17 cellular contexts compared by ENCODE assay signal in genomic region chr1:89001510-89001909, GRCh38. TPM values are rescaled to one million over a fixed set of nuclear protein-coding genes. Genes with fewer than 3 reads are reported as not detected.
A peak's percentile ranks its signal among the peaks of the same experiment; 100 is the strongest.
DNase-seq lines count a peak whose midpoint lies in the region; ATAC-seq, FAIRE-seq and TF ChIP-seq lines count a peak whose summit lies in the region.
"Had no signal": no experiment of that assay in that cellular context is flagged by ENCODE, and none has a peak within 500 bp of the region (broad histone marks: within the 10 kb centered on the region; RNA-seq: fewer than 3 reads in every experiment).

No MANE protein-coding gene starts in this region.

- 0 out of 3 replicates have a peak, but pooled peaks have one; percentile 31 for ATAC-seq in GM23338
- no peak for ATAC-seq in HG03280 (IDR thresholded peaks at IDR 0.05; ENCODE audit: unreplicated experiment)
- ATAC-seq: left lobe of liver, pancreas had no signal

- POLR2A ChIA-PET in CD8-positive, alpha-beta memory T cell (lab: Charles Lee) = interaction anchor here (0.6 kb wide), 1 partner anchor 104 kb away, joined by 3 read pairs; no protein-coding TSS in a partner anchor

- H3K27me3 ChIP-seq in CD8-positive, alpha-beta memory T cell (ENCODE audit: insufficient read depth, low read length, poor library complexity, severe bottlenecking) = no peaks in the 10 kb centered on the region
- no peaks in the 10 kb centered on the region for H3K27me3 ChIP-seq in GM23338 (ENCODE audit: insufficient read depth)
- H3K27me3 ChIP-seq in astrocyte (ENCODE audit: insufficient read depth, low read length) = no peaks in the 10 kb centered on the region
- H3K27me3 ChIP-seq: pancreas, thyroid gland had no signal

- H3K27ac ChIP-seq in CD8-positive, alpha-beta memory T cell (ENCODE audit: low read depth, low read length) = no peak overlapping the region
- H3K27ac ChIP-seq in GM23338 (ENCODE audit: low read depth) (no peak overlapping the region), astrocyte (ENCODE audit: low read depth, low read length) (no peak overlapping the region)
- H3K27ac ChIP-seq: pancreas, thyroid gland, VCaP had no signal

- no peaks in the 10 kb centered on the region for H3K79me2 ChIP-seq in GM23338 (replicated peaks; ENCODE audit: insufficient read depth)
- H3K79me2 ChIP-seq in astrocyte (ENCODE audit: insufficient read depth, low read length) = no peaks in the 10 kb centered on the region

- no peak for TF ChIP-seq CTCF in GM23338 (conservative IDR thresholded peaks at IDR 0.05; ENCODE audit: low read depth in 2 of 2)
- no peak for TF ChIP-seq CTCF in astrocyte (IDR thresholded peaks at IDR 0.05; ENCODE audit: insufficient read depth, low read depth, low read length)

- H3K9me3 ChIP-seq in CD8-positive, alpha-beta memory T cell (ENCODE audit: low read length) = no peaks in the 10 kb centered on the region
- H3K9me3 ChIP-seq in astrocyte (ENCODE audit: insufficient read depth, low read depth, low read length) = no peaks in the 10 kb centered on the region
- H3K9me3 ChIP-seq: pancreas, thyroid gland had no signal

- peak; percentile 9 for FAIRE-seq in astrocyte (lab: Jason Lieb, UNC)
- FAIRE-seq: pancreas had no signal

- H3K36me3 ChIP-seq in CD8-positive, alpha-beta memory T cell (ENCODE audit: insufficient read depth, low read length) = peaks cover 11% of the 10 kb centered on the region
- H3K36me3 ChIP-seq in GM23338 (ENCODE audit: insufficient read depth) = no peaks in the 10 kb centered on the region
- peaks cover 10% of the 10 kb centered on the region for H3K36me3 ChIP-seq in astrocyte (ENCODE audit: insufficient read depth, low read length)
- H3K36me3 ChIP-seq: thyroid gland had no signal

- peak overlapping the region in 2 of 7 donors; percentile 2 to 44 for H3K4me3 Mint-ChIP-seq in CD8-positive, alpha-beta memory T cell
- no peak overlapping the region for H3K4me3 Mint-ChIP-seq in GM23338
- no peak overlapping the region for H3K4me3 Mint-ChIP-seq in astrocyte (ENCODE audit: unreplicated experiment)
- H3K4me3 Mint-ChIP-seq: brain had no signal

- H3K9me2 ChIP-seq in GM23338 (ENCODE audit: insufficient read depth) = no peaks in the 10 kb centered on the region

- H3F3A ChIP-seq in GM23338 (replicated peaks; ENCODE audit: low read depth) = no peaks in the 10 kb centered on the region

- peaks cover 0 to 22% (median 15%) of the 10 kb centered on the region in 5 donors for H3K9me3 Mint-ChIP-seq in CD8-positive, alpha-beta memory T cell
- H3K9me3 Mint-ChIP-seq in GM23338 = no peaks in the 10 kb centered on the region; the same call in 2 of the 3 replicates
- H3K9me3 Mint-ChIP-seq in astrocyte (ENCODE audit: unreplicated experiment) = peaks cover 5% of the 10 kb centered on the region
- H3K9me3 Mint-ChIP-seq: brain had no signal

- no peaks in the 10 kb centered on the region for H4K20me1 ChIP-seq in GM23338 (replicated peaks; ENCODE audit: insufficient read depth)
- H4K20me1 ChIP-seq in astrocyte (ENCODE audit: insufficient read depth, low read length) = no peaks in the 10 kb centered on the region

- H3K27ac Mint-ChIP-seq in CD8-positive, alpha-beta memory T cell = peak overlapping the region in 6 of 8 donors; percentile 15 to 77 (median 52)
- H3K27ac Mint-ChIP-seq in GM23338 (no peak overlapping the region), astrocyte (ENCODE audit: unreplicated experiment) (no peak overlapping the region)
- H3K27ac Mint-ChIP-seq: brain had no signal

- CTCF ChIA-PET in CD8-positive, alpha-beta memory T cell (lab: Charles Lee) = interaction anchor here (1.9 kb wide), 1 partner anchor 357 kb away, joined by 8 read pairs; no protein-coding TSS in a partner anchor

- no peak overlapping the region for H3K4me2 ChIP-seq in GM23338
- H3K4me2 ChIP-seq in astrocyte (ENCODE audit: low read length) = no peak overlapping the region

- peaks cover 24% of the 10 kb centered on the region for H3K4me1 ChIP-seq in CD8-positive, alpha-beta memory T cell (ENCODE audit: insufficient read depth, low read length)
- H3K4me1 ChIP-seq in GM23338 (ENCODE audit: insufficient read depth) (no peaks in the 10 kb centered on the region), astrocyte (ENCODE audit: insufficient read depth, low read length) (no peaks in the 10 kb centered on the region)
- H3K4me1 ChIP-seq: pancreas had no signal

- H3K4me1 Mint-ChIP-seq in CD8-positive, alpha-beta memory T cell = peaks cover 36 to 48% (median 37%) of the 10 kb centered on the region in 3 donors
- H3K4me1 Mint-ChIP-seq in GM23338 (peaks cover 15% of the 10 kb centered on the region), astrocyte (ENCODE audit: low read depth, unreplicated experiment) (peaks cover 3% of the 10 kb centered on the region)

- H3K9ac ChIP-seq in astrocyte (ENCODE audit: low read length) = no peak overlapping the region

- H2AFZ ChIP-seq in GM23338 (peak overlapping the region; percentile 10; the same call in 1 of the 2 replicates), astrocyte (ENCODE audit: low read depth, low read length) (no peak overlapping the region)

- H3K27me3 Mint-ChIP-seq in CD8-positive, alpha-beta memory T cell = no peaks in the 10 kb centered on the region
- H3K27me3 Mint-ChIP-seq in GM23338 (ENCODE audit: insufficient read depth, low read depth, poor library complexity) (no peaks in the 10 kb centered on the region), astrocyte (ENCODE audit: low read depth, unreplicated experiment) (no peaks in the 10 kb centered on the region)

- H3K4me3 ChIP-seq in CD8-positive, alpha-beta memory T cell (ENCODE audit: low read length) = no peak overlapping the region
- H3K4me3 ChIP-seq in GM23338 (no peak overlapping the region), astrocyte (ENCODE audit: insufficient read depth, low read depth, low read length) (no peak overlapping the region)
- H3K4me3 ChIP-seq: pancreas, thyroid gland had no signal

- H3K36me3 Mint-ChIP-seq in CD8-positive, alpha-beta memory T cell = peaks cover 14 to 43% (median 38%) of the 10 kb centered on the region in 3 donors
- no peaks in the 10 kb centered on the region for H3K36me3 Mint-ChIP-seq in GM23338 (ENCODE audit: low read depth)
- peaks cover 28% of the 10 kb centered on the region for H3K36me3 Mint-ChIP-seq in astrocyte (ENCODE audit: low read depth, unreplicated experiment)
- H3K36me3 Mint-ChIP-seq: brain had no signal

- no peak for DNase-seq in CD8-positive, alpha-beta memory T cell
- DNase-seq in GM23338 (ENCODE audit: low spot score) = peak; percentile 24
- no peak for DNase-seq in astrocyte (ENCODE audit: low read depth)
- peak; percentile 49 for DNase-seq in iris pigment epithelial cell (ENCODE audit: low read depth)
- no peak for DNase-seq in NK-92 (lab: John Stamatoyannopoulos, UW; ENCODE audit: unreplicated experiment)
- no peak for DNase-seq in DMS114 treated with DMSO at 0.1 percent for 48 hours (lab: John Stamatoyannopoulos, UW; ENCODE audit: unreplicated experiment)
- DNase-seq in NCI-H146 treated with DMSO at 0.1 percent for 48 hours (lab: John Stamatoyannopoulos, UW; ENCODE audit: unreplicated experiment) = no peak
- DNase-seq: activated gamma-delta T cell; AML-193; DMS153; pancreas; stimulated activated CD4-positive, alpha-beta T cell treated with anti-CD3 and anti-CD28 coated beads, Interleukin-4, amount 100 ng/mL, for 24 hours; thyroid gland had no signal

TF ChIP-seq in GM23338, 12 proteins besides CTCF, POLR2A, EP300 and RAD21:
- TF ChIP-seq NANOG (IDR thresholded peaks at IDR 0.05; ENCODE audit: borderline replicate concordance) = no peak
- no peak for TF ChIP-seq EZH2 (IDR thresholded peaks at IDR 0.05; ENCODE audit: low read depth, unreplicated experiment)

RNA-seq across cellular contexts. Expression of gene KYAT3, which starts 9.1 kb away (rescaled TPM):
- total RNA-seq in CD8-positive, alpha-beta memory T cell = 10 to 100 TPM; 56.1 to 62.0 TPM
- 25.9 TPM for polyA plus RNA-seq in CD8-positive, alpha-beta memory T cell
- 49.3 and 49.9 TPM in 2 replicates for total RNA-seq in GM23338 (2014; rRNA removed; shearing (Covaris generic))
- 30.2 and 38.0 TPM in 2 replicates for polyA plus RNA-seq in GM23338 (2016; fragmentation: Nextera tagmentation; extraction: Ambion mirVana)
- total RNA-seq in astrocyte = 21.0 and 21.3 TPM in 2 replicates

RNA-seq across cellular contexts. Expression of gene RBMXL1, which starts 9.1 kb away (rescaled TPM):
- total RNA-seq in CD8-positive, alpha-beta memory T cell = 10 to 100 TPM; 25.6 to 27.0 TPM
- 10.2 TPM for polyA plus RNA-seq in CD8-positive, alpha-beta memory T cell
- total RNA-seq in GM23338 (2014; rRNA removed; shearing (Covaris generic)) = 27.0 and 32.7 TPM in 2 replicates
- 22.0 and 25.4 TPM in 2 replicates for polyA plus RNA-seq in GM23338 (2016; fragmentation: Nextera tagmentation; extraction: Ambion mirVana)
- 10.1 and 10.9 TPM in 2 replicates for total RNA-seq in astrocyte

RNA-seq across cellular contexts. Expression of gene GBP3, which starts 21.2 kb away (rescaled TPM):
- 10 to 100 TPM in 1 of 2 experiments, 1 to 10 TPM in 1; 8.4 to 12.1 TPM for total RNA-seq in CD8-positive, alpha-beta memory T cell
- polyA plus RNA-seq in CD8-positive, alpha-beta memory T cell = 16.8 TPM
- not detected in 2 replicates for total RNA-seq in GM23338 (2014; rRNA removed; shearing (Covaris generic))
- polyA plus RNA-seq in GM23338 (2016; fragmentation: Nextera tagmentation; extraction: Ambion mirVana) = 0.13 TPM in 1 of 2 replicates, not detected in the other
- 30.3 and 34.9 TPM in 2 replicates for total RNA-seq in astrocyte

Comparison
In these comparisons a context has a peak if more than half of its experiments do, and no peak if none do; other contexts are left out.
1. DNase-seq: peak in GM23338 (single experiment) and iris pigment epithelial cell (single experiment); none in CD8-positive, alpha-beta memory T cell (0 of 5), astrocyte (single experiment), NK-92 (single experiment), DMS114 treated with DMSO at 0.1 percent for 48 hours (single experiment) and NCI-H146 treated with DMSO at 0.1 percent for 48 hours (single experiment).
2. H3K27ac Mint-ChIP-seq: peak in CD8-positive, alpha-beta memory T cell (6 of 8); none in GM23338 (single experiment) and astrocyte (single experiment).